ENCODE assay signal across 8 cellular contexts in the genomic region with DNA sequence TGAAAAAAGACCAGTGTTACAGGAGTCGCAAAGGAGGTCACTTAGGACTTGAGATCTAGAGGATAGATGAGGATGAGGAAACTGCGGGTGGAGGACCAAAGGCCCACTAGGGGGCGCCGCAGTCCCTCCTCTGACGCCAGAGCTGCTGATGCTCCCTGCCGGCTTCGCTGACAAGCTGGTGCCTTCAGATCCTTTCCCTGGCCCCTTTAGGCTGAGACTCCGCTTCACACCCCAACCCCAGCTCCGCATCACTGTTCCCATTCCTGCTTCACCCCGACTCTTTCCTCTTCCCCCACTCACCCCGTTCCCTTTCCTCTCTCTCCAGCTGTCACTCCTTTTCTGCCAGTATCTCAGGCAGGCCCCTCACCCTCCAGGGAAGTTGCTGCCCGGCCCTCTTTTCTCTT. TPM values are rescaled to one million over a fixed set of nuclear protein-coding genes. Genes with fewer than 3 reads are reported as not detected.
DNase-seq lines count a peak whose midpoint lies in the region; ATAC-seq and TF ChIP-seq lines count a peak whose summit lies in the region.

No MANE protein-coding gene starts in this region.

- no peak overlapping the region for H3K4me3 ChIP-seq in lower leg skin (ENCODE audit: low read depth, poor library complexity, severe bottlenecking)

- intact Hi-C loops in lower leg skin (cut with DNase I; ENCODE audit: low total_unique reads) = no loop called here

- TF ChIP-seq CTCF in lower leg skin (IDR thresholded peaks at IDR 0.05) = peak in 1 of 3 donors; percentile 49

- peak; percentile 80 for DNase-seq in CD1c-positive myeloid dendritic cell (ENCODE audit: extremely low spot score)
- peak; percentile 34 for DNase-seq in NCI-H748 treated with DMSO at 0.1 percent for 48 hours (lab: John Stamatoyannopoulos, UW)
- DNase-seq in activated CD4-positive, alpha-beta T cell treated with anti-CD3 and anti-CD28 coated beads, Interleukin-2, amount 50 U/mL, for 48 hours = peak; percentile 83 to 87
- peak; percentile 63 to 95 for DNase-seq in lower leg skin (ENCODE audit: low spot score in 2 of 2)
- peak; percentile 54 to 69 (median 64) for DNase-seq in stimulated activated CD4-positive, alpha-beta T cell treated with anti-CD3 and anti-CD28 coated beads, TNF-alpha, amount 100 ng/mL, for 4 hours (ENCODE audit: low read depth in 3 of 3)

- no peak for TF ChIP-seq POLR2A in lower leg skin (IDR thresholded peaks at IDR 0.05)

- H3K27ac ChIP-seq in cingulate gyrus (ENCODE audit: low read depth, low read length) = peak overlapping the region; percentile 97

- ATAC-seq in HG03139 (IDR thresholded peaks at IDR 0.05; ENCODE audit: unreplicated experiment) (peak; percentile 59), GM19324 (IDR thresholded peaks at IDR 0.05; ENCODE audit: low FRiP score, unreplicated experiment) (no peak)

- WGBS in lower leg skin, 2 donors = 38 to 52% methylated on average over 12 of the region's 12 CpGs

RNA-seq across cellular contexts. Expression of a gene that starts 4.3 kb away (rescaled TPM):
- under 1 TPM in 1 of 4 donors, not detected in 3; 0.12 TPM for total RNA-seq in lower leg skin

RNA-seq across cellular contexts. Expression of a gene that starts 12.7 kb away (rescaled TPM):
- total RNA-seq in lower leg skin = 10 to 100 TPM; 44.5 to 74.5 (median 54.9) TPM

RNA-seq across cellular contexts. Expression of a gene that starts 15.7 kb away (rescaled TPM):
- total RNA-seq in lower leg skin = not detected

RNA-seq across cellular contexts. Expression of a gene that starts 29.9 kb away (rescaled TPM):
- total RNA-seq in lower leg skin = 1 to 10 TPM; 1.1 to 5.8 (median 5.0) TPM

RNA-seq across cellular contexts. Expression of a gene that starts 53.9 kb away (rescaled TPM):
- 1 to 10 TPM; 2.4 to 4.5 (median 3.6) TPM for total RNA-seq in lower leg skin

Comparison
In these comparisons a context has a peak if more than half of its experiments do, and no peak if none do; other contexts are left out.
1. DNase-seq: peak in every context shown above with its lines; median percentile 85 in activated CD4-positive, alpha-beta T cell treated with anti-CD3 and anti-CD28 coated beads, Interleukin-2, amount 50 U/mL, for 48 hours; 80 in CD1c-positive myeloid dendritic cell; 79 in lower leg skin; 64 in stimulated activated CD4-positive, alpha-beta T cell treated with anti-CD3 and anti-CD28 coated beads, TNF-alpha, amount 100 ng/mL, for 4 hours; 34 in NCI-H748 treated with DMSO at 0.1 percent for 48 hours.